9 cellular contexts compared by ENCODE assay signal in genomic region chr1:110554871-110555801, GRCh38. TPM values are rescaled to one million over a fixed set of nuclear protein-coding genes. Genes with fewer than 3 reads are reported as not detected.
DNase-seq lines count a peak whose midpoint lies in the region; ATAC-seq and TF ChIP-seq lines count a peak whose summit lies in the region.
"Had no signal": no experiment of that assay in that cellular context is flagged by ENCODE, and none has a peak within 500 bp of the region (broad histone marks: within the 10 kb centered on the region; RNA-seq: fewer than 3 reads in every experiment).

No MANE protein-coding gene starts in this region.

- H3K4me3 ChIP-seq in SJCRH30 = no peak overlapping the region

- TF ChIP-seq RAD21 in Ishikawa (IDR thresholded peaks at IDR 0.05; ENCODE audit: low read depth) = peak; percentile 11; the same call in 1 of the 2 replicates

- H3K36me3 Mint-ChIP-seq in Calu3 (ENCODE audit: insufficient read depth, unreplicated experiment) (no peaks in the 10 kb centered on the region), naive B cell (no peaks in the 10 kb centered on the region)
- no peaks in the 10 kb centered on the region for H3K36me3 Mint-ChIP-seq in stimulated activated effector memory CD8-positive, alpha-beta T cell treated with anti-CD3 and anti-CD28 coated beads, Interleukin-12 subunit alpha, Interleukin-12 subunit beta, amount 100 ng/mL, for 72 hours
- H3K36me3 Mint-ChIP-seq: IgD-negative memory B cell had no signal

- peaks cover 92% of the 10 kb centered on the region for H3K27me3 Mint-ChIP-seq in Calu3 (ENCODE audit: unreplicated experiment)
- H3K27me3 Mint-ChIP-seq in naive B cell = peaks cover 49 to 79% (median 67%) of the 10 kb centered on the region in 3 donors

- BruUV-seq in Calu3 (replicated peaks; lab: Mats Ljungman, UMichigan) = no TSS peak

- no peak overlapping the region for H3K4me3 Mint-ChIP-seq in Calu3 (ENCODE audit: low read depth, unreplicated experiment)
- peak overlapping the region in 6 of 8 donors; percentile 16 to 53 (median 43) for H3K4me3 Mint-ChIP-seq in naive B cell
- peak overlapping the region; percentile 17 for H3K4me3 Mint-ChIP-seq in stimulated activated effector memory CD8-positive, alpha-beta T cell treated with anti-CD3 and anti-CD28 coated beads, Interleukin-12 subunit alpha, Interleukin-12 subunit beta, amount 100 ng/mL, for 72 hours

- CTCF ChIA-PET in Calu3 (lab: Charles Lee) = interaction anchor here (1.4 kb wide), 1 partner anchor 59 kb away, joined by 3 read pairs; no protein-coding TSS in a partner anchor

- no peaks in the 10 kb centered on the region for H3K9me3 Mint-ChIP-seq in Calu3 (ENCODE audit: low read depth, unreplicated experiment)
- no peaks in the 10 kb centered on the region for H3K9me3 Mint-ChIP-seq in naive B cell
- H3K9me3 Mint-ChIP-seq in stimulated activated effector memory CD8-positive, alpha-beta T cell treated with anti-CD3 and anti-CD28 coated beads, Interleukin-12 subunit alpha, Interleukin-12 subunit beta, amount 100 ng/mL, for 72 hours = no peaks in the 10 kb centered on the region

- no peak for TF ChIP-seq EP300 in Ishikawa (IDR thresholded peaks at IDR 0.05; ENCODE audit: borderline replicate concordance)

- H3K27ac ChIP-seq in SJCRH30 = no peak overlapping the region

- ATAC-seq in naive B cell (ENCODE audit: low read depth in 2 of 2) = peak; percentile 86 to 95
- peak; percentile 80 for ATAC-seq in stimulated activated effector memory CD8-positive, alpha-beta T cell treated with anti-CD3 and anti-CD28 coated beads, Interleukin-12 subunit alpha, Interleukin-12 subunit beta, amount 100 ng/mL, for 72 hours
- ATAC-seq in GM21737 (IDR thresholded peaks at IDR 0.05; ENCODE audit: unreplicated experiment) = no peak

- no peak for TF ChIP-seq POLR2A in erythroblast (IDR thresholded peaks at IDR 0.05; ENCODE audit: low read length)

- H3K4me1 Mint-ChIP-seq in Calu3 (ENCODE audit: low read depth, unreplicated experiment) = no peaks in the 10 kb centered on the region
- H3K4me1 Mint-ChIP-seq in naive B cell = peaks cover 0 to 8% (median 0%) of the 10 kb centered on the region in 3 donors
- H3K4me1 Mint-ChIP-seq in stimulated activated effector memory CD8-positive, alpha-beta T cell treated with anti-CD3 and anti-CD28 coated beads, Interleukin-12 subunit alpha, Interleukin-12 subunit beta, amount 100 ng/mL, for 72 hours = peaks cover 9% of the 10 kb centered on the region

- DNase-seq in Calu3 (peak; percentile 40), erythroblast (lab: John Stamatoyannopoulos, UW) (peak; percentile 13 to 27), naive B cell (peak; percentile 47), SJCRH30 (no peak)
- peak; percentile 83 for DNase-seq in activated CD8-positive, alpha-beta memory T cell treated with anti-CD3 and anti-CD28 coated beads, Interleukin-2, amount 50 U/mL, for 48 hours
- peak; percentile 50 to 78 for DNase-seq in stimulated activated effector memory CD8-positive, alpha-beta T cell treated with anti-CD3 and anti-CD28 coated beads, Interleukin-12 subunit alpha, Interleukin-12 subunit beta, amount 100 ng/mL, for 72 hours (ENCODE audit: low spot score in 2 of 2)

- no peak overlapping the region for H3K27ac Mint-ChIP-seq in Calu3 (ENCODE audit: unreplicated experiment)
- H3K27ac Mint-ChIP-seq in naive B cell = no peak overlapping the region
- no peak overlapping the region for H3K27ac Mint-ChIP-seq in stimulated activated effector memory CD8-positive, alpha-beta T cell treated with anti-CD3 and anti-CD28 coated beads, Interleukin-12 subunit alpha, Interleukin-12 subunit beta, amount 100 ng/mL, for 72 hours
- H3K27ac Mint-ChIP-seq: IgD-negative memory B cell had no signal

- H3K4me1 ChIP-seq in SJCRH30 = no peaks in the 10 kb centered on the region

- no peaks in the 10 kb centered on the region for H3K36me3 ChIP-seq in SJCRH30

- TF ChIP-seq CTCF in Calu3 (IDR thresholded peaks at IDR 0.05; ENCODE audit: unreplicated experiment) = peak; percentile 51

- H3K9me3 ChIP-seq in SJCRH30 (replicated peaks) = no peaks in the 10 kb centered on the region

- intact Hi-C loops in Calu3 (cut with micrococcal nuclease; ENCODE audit: unreplicated experiment) = loop anchor here (5.0 kb wide), 1 partner anchor 62 kb away; no protein-coding TSS in a partner anchor

- no peaks in the 10 kb centered on the region for H3K27me3 ChIP-seq in SJCRH30

TF ChIP-seq in Ishikawa, 13 proteins besides CTCF, POLR2A, EP300 and RAD21:
- TF ChIP-seq TCF12 (IDR thresholded peaks at IDR 0.05; ENCODE audit: low read depth) (no peak), ZBTB7A (IDR thresholded peaks at IDR 0.05; ENCODE audit: low read depth) (0 out of 2 replicates have a peak, but pooled peaks have one; percentile 58), EGR1 (IDR thresholded peaks at IDR 0.05) (peak; percentile 85)

RNA-seq across cellular contexts. Expression of gene KCNA10, which starts 36.2 kb away (rescaled TPM):
- not detected in 2 replicates for total RNA-seq in Calu3 (2022)
- polyA plus RNA-seq in naive B cell (ENCODE audit: low read depth in 6 of 6) = not detected
- total RNA-seq in SJCRH30 (2014; rRNA removed; shearing (Covaris generic)) = not detected in 2 replicates
- polyA plus RNA-seq: IgD-negative memory B cell had no signal

RNA-seq across cellular contexts. Expression of gene KCNA2, which starts 51.0 kb away (rescaled TPM):
- total RNA-seq in Calu3 (2022) = not detected in 2 replicates
- polyA plus RNA-seq in naive B cell (ENCODE audit: low read depth in 6 of 6) = not detected
- not detected in 2 replicates for total RNA-seq in SJCRH30 (2014; rRNA removed; shearing (Covaris generic))
- polyA plus RNA-seq: IgD-negative memory B cell had no signal

Comparison
In these comparisons a context has a peak if more than half of its experiments do, and no peak if none do; other contexts are left out.
1. DNase-seq: peak in Calu3 (single experiment), activated CD8-positive, alpha-beta memory T cell treated with anti-CD3 and anti-CD28 coated beads, Interleukin-2, amount 50 U/mL, for 48 hours (single experiment), erythroblast (2 of 2), naive B cell (single experiment) and stimulated activated effector memory CD8-positive, alpha-beta T cell treated with anti-CD3 and anti-CD28 coated beads, Interleukin-12 subunit alpha, Interleukin-12 subunit beta, amount 100 ng/mL, for 72 hours (2 of 2); none in SJCRH30 (0 of 2).